ENCODE assay signal across 25 cellular contexts in genomic region chr6:22205266-22205665, GRCh38.
"Had no signal": no experiment of that assay in that cellular context is flagged by ENCODE, and none has a peak within 500 bp of the region (broad histone marks: within the 10 kb centered on the region; RNA-seq: fewer than 3 reads in every experiment).

No MANE protein-coding gene starts in this region.

- ATAC-seq: effector memory CD8-positive, alpha-beta T cell; esophagus mucosa; foreskin keratinocyte; gastrocnemius medialis; gastroesophageal sphincter; heart right ventricle had no signal

- H3K4me2 ChIP-seq: hepatocyte had no signal

- H3K27ac ChIP-seq: colonic mucosa, coronary artery, dorsolateral prefrontal cortex, epithelial cell of prostate, esophagus muscularis mucosa, esophagus squamous epithelium, foreskin keratinocyte, gastrocnemius medialis, gastroesophageal sphincter, heart right ventricle, hepatocyte had no signal

- H2AFZ ChIP-seq: hepatocyte had no signal

- H3K4me1 ChIP-seq: colonic mucosa, esophagus muscularis mucosa, esophagus squamous epithelium, foreskin keratinocyte, gastrocnemius medialis, gastroesophageal sphincter, heart right ventricle had no signal

- DNase-seq: colonic mucosa; cortex of kidney; dorsolateral prefrontal cortex; effector CD4-positive, alpha-beta T cell; effector CD8-positive, alpha-beta T cell; effector memory CD4-positive, alpha-beta T cell; effector memory CD8-positive, alpha-beta T cell; endodermal cell; erythroblast; esophagus squamous epithelium; foreskin fibroblast; foreskin keratinocyte; foreskin melanocyte; gastrocnemius medialis; glutamatergic neuron; head of caudate nucleus; heart right ventricle had no signal

- H3K79me2 ChIP-seq: hepatocyte had no signal

- H3K36me3 ChIP-seq: colonic mucosa, esophagus muscularis mucosa, esophagus squamous epithelium, gastrocnemius medialis, gastroesophageal sphincter, heart right ventricle had no signal

- H3K4me3 ChIP-seq: colonic mucosa, coronary artery, dorsolateral prefrontal cortex, esophagus muscularis mucosa, esophagus squamous epithelium, gastrocnemius medialis, gastroesophageal sphincter, heart right ventricle, hepatocyte had no signal

- H3K27me3 ChIP-seq: colonic mucosa, esophagus muscularis mucosa, esophagus squamous epithelium, foreskin keratinocyte, gastrocnemius medialis, gastroesophageal sphincter, heart right ventricle, hepatocyte had no signal

- H3K9me3 ChIP-seq: colonic mucosa, esophagus muscularis mucosa, esophagus squamous epithelium, gastrocnemius medialis, gastroesophageal sphincter, heart right ventricle had no signal

- FAIRE-seq: colon, frontal cortex had no signal
